In genomic region chr6:167949121-167949684, GRCh38 we compare ENCODE assay signal across 1 cellular context.
TF ChIP-seq lines count a peak whose summit lies in the region.

No MANE protein-coding gene starts in this region.

TF ChIP-seq in HepG2, 621 proteins besides CTCF, POLR2A, EP300 and RAD21:
- TF ChIP-seq POLR2AphosphoS5 (IDR thresholded peaks at IDR 0.05; ENCODE audit: low read depth, low read length), result 0 out of 2 replicates have a peak, but pooled peaks have one; percentile 17
- no peak for TF ChIP-seq PRDM15 (CRISPR knock-in tag; IDR thresholded peaks at IDR 0.05)
TF ChIP-seq in HepG2: peak in this region for 1.
